Comparison of ENCODE assay signal across 11 cellular contexts in genomic region chr11:61950035-61950547, GRCh38. TPM values are rescaled to one million over a fixed set of nuclear protein-coding genes. Genes with fewer than 3 reads are reported as not detected.
DNase-seq lines count a peak whose midpoint lies in the region; ATAC-seq and TF ChIP-seq lines count a peak whose summit lies in the region.
"Had no signal": no experiment of that assay in that cellular context is flagged by ENCODE, and none has a peak within 500 bp of the region (broad histone marks: within the 10 kb centered on the region; RNA-seq: fewer than 3 reads in every experiment).

TSS of gene BEST1 (plus strand) at chr11:61950351. CDS start at chr11:61951807, 1,456 bp downstream.

- H3K9me3 ChIP-seq in right cardiac atrium (ENCODE audit: control insufficient read depth, low read length) = no peaks in the 10 kb centered on the region
- no peaks in the 10 kb centered on the region for H3K9me3 ChIP-seq in muscle layer of duodenum (ENCODE audit: control insufficient read depth in 1 of 2, low read length in 2 of 2)

- peak in 1 of 3 donors; percentile 46 for DNase-seq in right cardiac atrium
- DNase-seq in Right ventricle myocardium inferior (ENCODE audit: missing footprints) = no peak
- peak in 54 of 61 donors; percentile 37 to 86 (median 73) for DNase-seq in caudate nucleus (lab: John Stamatoyannopoulos, UW)
- no peak for DNase-seq in NCI-H446 (lab: John Stamatoyannopoulos, UW)
- no peak for DNase-seq in activated CD8-positive, alpha-beta memory T cell treated with anti-CD3 and anti-CD28 coated beads for 24 hours
- DNase-seq in foreskin keratinocyte = no peak
- DNase-seq: activated CD4-positive, alpha-beta T cell treated with anti-CD3 and anti-CD28 coated beads for 1 hour; activated naive CD8-positive, alpha-beta T cell treated with anti-CD3 and anti-CD28 coated beads, Interleukin-2, amount 10 ng/mL, durations not matched to agents 7 days and 5 days; stimulated activated CD4-positive, alpha-beta T cell treated with anti-CD3 and anti-CD28 coated beads, Interleukin-4, amount 100 ng/mL, for 1 hour had no signal

- 80% methylated on average over 8 of the region's 8 CpGs for WGBS in right cardiac atrium

- peaks cover 5% of the 10 kb centered on the region for H3K4me1 ChIP-seq in right cardiac atrium (ENCODE audit: control insufficient read depth, insufficient read depth, low read length)
- H3K4me1 ChIP-seq in muscle layer of duodenum (ENCODE audit: control insufficient read depth in 1 of 2, insufficient read depth in 2 of 2, low read length in 2 of 2) = peaks cover 5 to 20% of the 10 kb centered on the region in 2 donors
- no peaks in the 10 kb centered on the region for H3K4me1 ChIP-seq in foreskin keratinocyte

- no peaks in the 10 kb centered on the region for H3K36me3 ChIP-seq in muscle layer of duodenum (ENCODE audit: control insufficient read depth in 1 of 2, insufficient read depth in 2 of 2, low read length in 2 of 2)

- no peak for TF ChIP-seq CTCF in foreskin keratinocyte (conservative IDR thresholded peaks at IDR 0.05)

- H3K27me3 ChIP-seq in right cardiac atrium (ENCODE audit: control insufficient read depth, insufficient read depth) (no peaks in the 10 kb centered on the region), muscle layer of duodenum (ENCODE audit: low read depth, low read length) (no peaks in the 10 kb centered on the region), foreskin keratinocyte (peaks cover 8% of the 10 kb centered on the region)

- no peak within 1 kb of the TSS for H3K4me3 ChIP-seq in right cardiac atrium (ENCODE audit: low read length)
- H3K4me3 ChIP-seq in muscle layer of duodenum (ENCODE audit: low read depth in 1 of 2, low read length in 2 of 2) = no peak within 1 kb of the TSS

- H3K27ac ChIP-seq in right cardiac atrium (ENCODE audit: low read length) (peak within 1 kb of the TSS; percentile 26), caudate nucleus (ENCODE audit: low read depth, low read length) (peak within 1 kb of the TSS; percentile 99), muscle layer of duodenum (ENCODE audit: low read length) (peak within 1 kb of the TSS; percentile 76), foreskin keratinocyte (no peak within 1 kb of the TSS)

- ATAC-seq in right cardiac atrium = no peak
- no peak for ATAC-seq in Right ventricle myocardium inferior
- ATAC-seq in HG02840 (IDR thresholded peaks at IDR 0.05; ENCODE audit: low FRiP score, unreplicated experiment) = no peak
- no peak for ATAC-seq in foreskin keratinocyte

- intact Hi-C loops in right cardiac atrium (cut with DNase I) = loop anchor here in 1 of 4 donors (10.0 kb wide), 1 partner anchor 105 kb away; no protein-coding TSS in a partner anchor
- intact Hi-C loops in Right ventricle myocardium inferior (cut with DNase I) = loop anchor here (10.0 kb wide), 1 partner anchor 105 kb away; no protein-coding TSS in a partner anchor

RNA-seq across cellular contexts. Expression of gene BEST1, which starts in this region (rescaled TPM):
- total RNA-seq in right cardiac atrium (1 to 10 TPM; 2.9 to 4.6 (median 3.2) TPM), Right ventricle myocardium inferior (1.9 TPM), foreskin keratinocyte (0.07 and 0.10 TPM in 2 replicates)
- polyA plus RNA-seq in right cardiac atrium (4.6 TPM), foreskin keratinocyte (0.25 TPM in 2 replicates)

Comparison
In these comparisons a context has a peak if more than half of its experiments do, and no peak if none do; other contexts are left out.
1. DNase-seq: peak in caudate nucleus (54 of 61); none in Right ventricle myocardium inferior (single experiment), NCI-H446 (0 of 2), activated CD8-positive, alpha-beta memory T cell treated with anti-CD3 and anti-CD28 coated beads for 24 hours (single experiment) and foreskin keratinocyte (0 of 2).